In genomic region chr1:205343431-205344009, GRCh38 we compare ENCODE assay signal across 1 cellular context.
TF ChIP-seq lines count a peak whose summit lies in the region.

No MANE protein-coding gene starts in this region.

TF ChIP-seq in HepG2, 621 proteins besides CTCF, POLR2A, EP300 and RAD21 (continued from another document):
- no peak for TF ChIP-seq ZNF280D (CRISPR knock-in tag; IDR thresholded peaks at IDR 0.05)
TF ChIP-seq in HepG2: peak in this region for 2.
